ENCODE assay signal across 14 cellular contexts in the genomic region with DNA sequence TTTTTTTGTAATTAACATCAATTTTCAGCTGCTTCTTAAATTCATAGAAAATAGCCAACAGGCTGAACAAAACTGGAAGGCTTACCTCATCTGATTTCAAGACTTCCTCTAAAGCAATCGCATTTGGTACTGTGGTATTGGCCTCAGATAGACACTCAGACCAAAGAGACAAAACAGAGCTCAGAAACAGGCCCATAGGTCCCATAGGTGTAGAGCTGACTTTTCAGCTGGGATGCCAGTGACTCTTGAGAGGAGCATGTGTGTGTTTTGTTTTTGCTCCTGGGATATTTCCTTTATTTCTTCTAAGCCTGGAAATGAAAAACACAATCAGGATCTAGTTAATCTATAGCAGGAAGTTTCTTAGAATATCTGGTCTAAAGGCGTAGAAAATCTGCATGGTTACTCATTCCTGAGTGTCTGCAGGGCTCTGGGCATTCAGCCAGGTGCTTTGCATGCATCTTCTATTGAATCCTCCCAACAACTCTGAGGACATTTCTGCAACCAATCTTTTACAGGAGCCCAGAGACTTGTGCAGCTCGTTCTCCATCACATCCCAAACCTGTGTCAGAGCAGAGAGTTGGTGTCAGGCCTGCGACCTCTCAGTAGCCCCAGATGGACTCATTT.
DNase-seq lines count a peak whose midpoint lies in the region; ATAC-seq, FAIRE-seq and TF ChIP-seq lines count a peak whose summit lies in the region.
"Had no signal": no experiment of that assay in that cellular context is flagged by ENCODE, and none has a peak within 500 bp of the region (broad histone marks: within the 10 kb centered on the region; RNA-seq: fewer than 3 reads in every experiment).

No MANE protein-coding gene starts in this region.

- no peak overlapping the region for H3K4me3 ChIP-seq in fibroblast of pulmonary artery (replicated peaks; ENCODE audit: low read depth, low read length)
- no peak overlapping the region for H3K4me3 ChIP-seq in small intestine (ENCODE audit: low read depth in 1 of 2, low read length in 2 of 2)
- H3K4me3 ChIP-seq: upper lobe of right lung had no signal

- no peak for FAIRE-seq in small intestine (lab: Jason Lieb, UNC)
- FAIRE-seq: frontal cortex had no signal

- DNase-seq in NCI-H748 (lab: John Stamatoyannopoulos, UW; ENCODE audit: unreplicated experiment) (peak; percentile 8), NCI-H748 treated with DMSO at 0.1 percent for 48 hours (lab: John Stamatoyannopoulos, UW) (no peak), RPMI8226 (peak; percentile 56), fibroblast of pulmonary artery (ENCODE audit: low read depth) (peak; percentile 80), small intestine (peak; percentile 19), cerebellar cortex (ENCODE audit: low spot score) (no peak), CD1c-positive myeloid dendritic cell (ENCODE audit: extremely low spot score) (no peak)
- DNase-seq: ACHN, GF-D8, NCI-H1417, T-helper 17 cell, upper lobe of right lung had no signal

- peaks cover 0 to 6% of the 10 kb centered on the region in 2 donors for H3K27me3 ChIP-seq in small intestine (ENCODE audit: control insufficient read depth in 2 of 2, insufficient read depth in 2 of 2, low read length in 2 of 2)

- H3K27ac ChIP-seq in small intestine (ENCODE audit: low read depth in 1 of 2, low read length in 1 of 2), result no peak overlapping the region
- H3K27ac ChIP-seq: upper lobe of right lung had no signal

- WGBS in small intestine, 3 donors, result 53 to 58% (median 55%) methylated on average over 4 of the region's 4 CpGs

- no peaks in the 10 kb centered on the region for H3K4me1 ChIP-seq in small intestine (ENCODE audit: control insufficient read depth in 2 of 2, insufficient read depth in 1 of 2, low read depth in 1 of 2, low read length in 1 of 2)
- H3K4me1 ChIP-seq: upper lobe of right lung had no signal

- no peak for TF ChIP-seq CTCF in fibroblast of pulmonary artery (IDR thresholded peaks at IDR 0.05; ENCODE audit: low read length, missing control alignments)

- no peak for ATAC-seq in GM21447 (IDR thresholded peaks at IDR 0.05; ENCODE audit: unreplicated experiment)
- ATAC-seq: T-helper 17 cell, upper lobe of right lung had no signal

- H3K36me3 ChIP-seq in small intestine (ENCODE audit: control insufficient read depth in 2 of 2, insufficient read depth in 2 of 2, low read length in 2 of 2), result no peaks in the 10 kb centered on the region
- H3K36me3 ChIP-seq: upper lobe of right lung had no signal

- no peaks in the 10 kb centered on the region for H3K9me3 ChIP-seq in small intestine (ENCODE audit: control insufficient read depth, low read depth)
- H3K9me3 ChIP-seq: upper lobe of right lung had no signal

Comparison
In these comparisons a context has a peak if more than half of its experiments do, and no peak if none do; other contexts are left out.
1. DNase-seq: peak in NCI-H748 (single experiment), RPMI8226 (single experiment), fibroblast of pulmonary artery (single experiment) and small intestine (single experiment); none in NCI-H748 treated with DMSO at 0.1 percent for 48 hours (single experiment), cerebellar cortex (single experiment) and CD1c-positive myeloid dendritic cell (single experiment).